Comparison of ENCODE assay signal across 10 cellular contexts in the genomic region with DNA sequence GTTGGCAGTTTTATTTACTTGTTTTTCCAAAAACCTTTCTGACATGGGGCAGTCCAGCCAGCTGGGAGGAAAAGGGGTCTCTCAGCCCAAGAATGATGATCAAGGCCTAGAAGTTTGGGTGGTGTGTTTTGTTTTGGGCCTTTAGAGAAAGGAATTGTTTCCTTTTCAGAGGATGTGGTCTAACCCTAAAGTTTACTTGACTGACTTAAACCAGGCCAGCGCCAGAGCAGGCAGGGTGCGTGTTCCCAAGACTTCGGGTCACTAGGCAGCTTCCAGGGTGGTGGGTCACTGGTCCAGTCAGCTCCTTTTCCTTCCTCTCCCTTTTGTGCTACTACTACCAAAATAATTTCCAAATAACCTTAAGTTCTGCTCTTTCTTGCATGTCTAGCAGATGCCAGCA. TPM values are rescaled to one million over a fixed set of nuclear protein-coding genes. Genes with fewer than 3 reads are reported as not detected.
A peak's percentile ranks its signal among the peaks of the same experiment; 100 is the strongest.
DNase-seq lines count a peak whose midpoint lies in the region; ATAC-seq and TF ChIP-seq lines count a peak whose summit lies in the region.
"Had no signal": no experiment of that assay in that cellular context is flagged by ENCODE, and none has a peak within 500 bp of the region (broad histone marks: within the 10 kb centered on the region; RNA-seq: fewer than 3 reads in every experiment).

No MANE protein-coding gene starts in this region.

- peaks cover 40% of the 10 kb centered on the region for H3K4me1 Mint-ChIP-seq in endothelial cell (ENCODE audit: unreplicated experiment)

- no peak overlapping the region for H3K56ac ChIP-seq in mesendoderm (ENCODE audit: low read length)

- no peaks in the 10 kb centered on the region for H3K9me2 ChIP-seq in Loucy (replicated peaks; ENCODE audit: low read depth, low read length)

- WGBS in trophoblast cell (ENCODE audit: extremely low coverage, insufficient coverage, insufficient read length) = no CpG with 5 or more reads among the region's 3 CpGs
- no CpG with 5 or more reads among the region's 3 CpGs for WGBS in mesendoderm (ENCODE audit: extremely low coverage, insufficient coverage, low lambda C conversion rate)

- H2BK120ac ChIP-seq in trophoblast cell (ENCODE audit: insufficient read depth, low read length, poor library complexity) (no peak overlapping the region), mesendoderm (ENCODE audit: low read depth, low read length) (no peak overlapping the region)

- H3K18ac ChIP-seq in trophoblast cell (ENCODE audit: low read length) (no peak overlapping the region), mesendoderm (ENCODE audit: low read length) (no peak overlapping the region)

- H2BK15ac ChIP-seq in mesendoderm (replicated peaks; ENCODE audit: low read depth) = no peak overlapping the region

- TF ChIP-seq CTCF in Loucy (conservative IDR thresholded peaks at IDR 0.05; ENCODE audit: low read length) = no peak
- no peak for TF ChIP-seq CTCF in endothelial cell (IDR thresholded peaks at IDR 0.05; ENCODE audit: unreplicated experiment)

- no peaks in the 10 kb centered on the region for H3K9me3 Mint-ChIP-seq in endothelial cell (ENCODE audit: unreplicated experiment)

- H3K36me3 Mint-ChIP-seq in endothelial cell (ENCODE audit: low read depth, unreplicated experiment) = peaks cover 19% of the 10 kb centered on the region

- H2AFZ ChIP-seq in Loucy (ENCODE audit: low read length) = no peak overlapping the region
- no peak overlapping the region for H2AFZ ChIP-seq in trophoblast cell (ENCODE audit: insufficient read depth, low read length, poor library complexity)

- no peak overlapping the region for H3K4me3 Mint-ChIP-seq in endothelial cell (ENCODE audit: unreplicated experiment)

- H3K9me3 ChIP-seq in BLaER1 = no peaks in the 10 kb centered on the region
- H3K9me3 ChIP-seq in Loucy (ENCODE audit: insufficient read depth, low read depth, low read length) = no peaks in the 10 kb centered on the region
- peaks cover 3% of the 10 kb centered on the region for H3K9me3 ChIP-seq in trophoblast cell (ENCODE audit: insufficient read depth, low read depth, low read length)

- no peak for ATAC-seq in HG03045 (IDR thresholded peaks at IDR 0.05; ENCODE audit: unreplicated experiment)
- no peak for ATAC-seq in HG03457 (IDR thresholded peaks at IDR 0.05; ENCODE audit: unreplicated experiment)
- ATAC-seq: esophagus mucosa had no signal

- H3K23ac ChIP-seq in trophoblast cell (ENCODE audit: low read length) = no peak overlapping the region
- no peak overlapping the region for H3K23ac ChIP-seq in mesendoderm (ENCODE audit: low read length)

- no peak overlapping the region for H2BK12ac ChIP-seq in trophoblast cell (ENCODE audit: low read length)

- H3K79me2 ChIP-seq in Loucy (ENCODE audit: insufficient read depth, low read length) (peaks cover 59% of the 10 kb centered on the region), trophoblast cell (ENCODE audit: control insufficient read depth, insufficient read depth, low read length, poor library complexity) (peaks cover 49% of the 10 kb centered on the region), mesendoderm (ENCODE audit: control insufficient read depth, insufficient read depth, low read length) (peaks cover 81% of the 10 kb centered on the region)

- H3K27ac Mint-ChIP-seq in endothelial cell (ENCODE audit: unreplicated experiment) = peak overlapping the region; percentile 59

- H3K4ac ChIP-seq in trophoblast cell (ENCODE audit: low read depth, low read length) (peak overlapping the region; percentile 80), mesendoderm (ENCODE audit: low read depth, low read length) (no peak overlapping the region)

- H3K4me3 ChIP-seq in BLaER1 = no peak overlapping the region
- H3K4me3 ChIP-seq in Loucy (ENCODE audit: low read length, poor library complexity, severe bottlenecking) = peak overlapping the region; percentile 29
- no peak overlapping the region for H3K4me3 ChIP-seq in trophoblast cell (ENCODE audit: low read depth, low read length)
- H3K4me3 ChIP-seq in mesendoderm (ENCODE audit: low read length) = no peak overlapping the region

- no peak overlapping the region for H3K27ac ChIP-seq in BLaER1
- no peak overlapping the region for H3K27ac ChIP-seq in trophoblast cell (ENCODE audit: low read depth, low read length)
- no peak overlapping the region for H3K27ac ChIP-seq in mesendoderm (ENCODE audit: low read depth, low read length)

- peaks cover 91% of the 10 kb centered on the region for H4K20me1 ChIP-seq in BLaER1
- no peaks in the 10 kb centered on the region for H4K20me1 ChIP-seq in Loucy (ENCODE audit: insufficient read depth, low read length, poor library complexity, severe bottlenecking)

- H3K4me1 ChIP-seq in BLaER1 = peaks cover 44% of the 10 kb centered on the region
- peaks cover 42% of the 10 kb centered on the region for H3K4me1 ChIP-seq in Loucy (ENCODE audit: insufficient read depth, low read length, poor library complexity, severe bottlenecking)
- peaks cover 28 to 40% of the 10 kb centered on the region in 2 experiments for H3K4me1 ChIP-seq in trophoblast cell (ENCODE audit: control insufficient read depth in 1 of 2, insufficient read depth in 2 of 2, low read length in 2 of 2)
- H3K4me1 ChIP-seq in mesendoderm (ENCODE audit: control insufficient read depth, low read depth, low read length) = peaks cover 11% of the 10 kb centered on the region

- H4K8ac ChIP-seq in trophoblast cell (ENCODE audit: low read depth, low read length) (no peak overlapping the region), mesendoderm (ENCODE audit: low read depth, low read length) (no peak overlapping the region)

- H2BK5ac ChIP-seq in trophoblast cell (ENCODE audit: low read depth, low read length, poor library complexity) (no peak overlapping the region), mesendoderm (ENCODE audit: low read length) (no peak overlapping the region)

- no peak for DNase-seq in endothelial cell (ENCODE audit: low spot score)
- DNase-seq in trophoblast cell = peak in 1 of 2 donors; percentile 1
- DNase-seq in SKM-1 (lab: John Stamatoyannopoulos, UW; ENCODE audit: unreplicated experiment) = no peak
- no peak for DNase-seq in mesendoderm
- DNase-seq: NCI-H1694 treated with DMSO at 0.1 percent for 48 hours had no signal

- no peak overlapping the region for H2AK5ac ChIP-seq in trophoblast cell (ENCODE audit: low read length)
- H2AK5ac ChIP-seq in mesendoderm (ENCODE audit: low read length) = no peak overlapping the region

- H4K12ac ChIP-seq in trophoblast cell (ENCODE audit: low read depth, low read length) = no peak overlapping the region

- H3K4me2 ChIP-seq in BLaER1 (0 out of 2 replicates have a peak overlapping the region, but pooled peaks have one; percentile 2), Loucy (ENCODE audit: low read depth, low read length, poor library complexity, severe bottlenecking) (peak overlapping the region; percentile 92), trophoblast cell (ENCODE audit: low read length) (no peak overlapping the region), mesendoderm (ENCODE audit: low read length) (no peak overlapping the region)

- H3K9ac ChIP-seq in BLaER1 = no peak overlapping the region
- H3K9ac ChIP-seq in Loucy (ENCODE audit: low read depth, low read length, poor library complexity, severe bottlenecking) = no peak overlapping the region
- H3K9ac ChIP-seq in trophoblast cell (ENCODE audit: low read length) = no peak overlapping the region
- no peak overlapping the region for H3K9ac ChIP-seq in mesendoderm (ENCODE audit: low read length)

- H3K36me3 ChIP-seq in BLaER1 (peaks cover 6% of the 10 kb centered on the region), Loucy (ENCODE audit: insufficient read depth, low read length) (no peaks in the 10 kb centered on the region), trophoblast cell (ENCODE audit: control insufficient read depth in 1 of 2, insufficient read depth in 2 of 2, low read length in 2 of 2) (peaks cover 0 to 3% of the 10 kb centered on the region in 2 experiments), mesendoderm (ENCODE audit: control insufficient read depth, insufficient read depth, low read length) (no peaks in the 10 kb centered on the region)

- H3F3A ChIP-seq in Loucy (ENCODE audit: low read depth) = no peaks in the 10 kb centered on the region

- H4K91ac ChIP-seq in trophoblast cell (ENCODE audit: low read depth, low read length) = no peak overlapping the region

- no peak overlapping the region for H4K5ac ChIP-seq in mesendoderm (ENCODE audit: low read length)

- H3K14ac ChIP-seq in trophoblast cell (ENCODE audit: low read length) = no peak overlapping the region

- H3K79me1 ChIP-seq in trophoblast cell (ENCODE audit: low read length) (peaks cover 14% of the 10 kb centered on the region), mesendoderm (ENCODE audit: low read length) (peaks cover 23% of the 10 kb centered on the region)

- H3K27me3 ChIP-seq in BLaER1 (no peaks in the 10 kb centered on the region), Loucy (ENCODE audit: insufficient read depth, low read length, poor library complexity, severe bottlenecking) (no peaks in the 10 kb centered on the region), trophoblast cell (ENCODE audit: insufficient read depth, low read length) (no peaks in the 10 kb centered on the region), mesendoderm (ENCODE audit: insufficient read depth, low read length, poor library complexity) (no peaks in the 10 kb centered on the region)

- peaks cover 4% of the 10 kb centered on the region for H3K27me3 Mint-ChIP-seq in endothelial cell (ENCODE audit: unreplicated experiment)

RNA-seq across cellular contexts. Expression of a gene that starts 4.9 kb away (rescaled TPM):
- total RNA-seq in endothelial cell (ENCODE audit: unreplicated experiment) = 216 TPM
- 139 and 141 TPM in 2 replicates for polyA plus RNA-seq in trophoblast cell (2013)
- 26.8 TPM for polyA plus RNA-seq in mesendoderm (2013, experiment 1 of 2)
- 26.5 TPM for polyA plus RNA-seq in mesendoderm (2013, experiment 2 of 2)

Comparison
In these comparisons a context has a peak if more than half of its experiments do, and no peak if none do; other contexts are left out.
1. H3K4me2 ChIP-seq: peak in BLaER1 (single experiment) and Loucy (single experiment); none in trophoblast cell (single experiment) and mesendoderm (single experiment).